28 cellular contexts compared by ENCODE assay signal in genomic region chr3:170085396-170085795, GRCh38.
"Had no signal": no experiment of that assay in that cellular context is flagged by ENCODE, and none has a peak within 500 bp of the region (broad histone marks: within the 10 kb centered on the region; RNA-seq: fewer than 3 reads in every experiment).

No MANE protein-coding gene starts in this region.

- H3K9me3 ChIP-seq: breast epithelium, colonic mucosa, SJCRH30 had no signal

- H3K27me3 ChIP-seq: breast epithelium, colonic mucosa, SJCRH30 had no signal

- ATAC-seq: Panc1, SK-N-SH treated with all-trans-retinoic acid at 6 μM for 48 hours had no signal

- H3K36me3 ChIP-seq: breast epithelium, colonic mucosa had no signal

- H3K4me3 Mint-ChIP-seq: activated CD4-positive, alpha-beta memory T cell treated with anti-CD3 and anti-CD28 coated beads for 36 hours; activated CD4-positive, alpha-beta T cell treated with anti-CD3 and anti-CD28 coated beads, Interleukin-2, amount 10 ng/mL, durations not matched to agents 24 days and 14 days; activated naive CD8-positive, alpha-beta T cell treated with anti-CD3 and anti-CD28 coated beads, Interleukin-2, amount 10 ng/mL, durations not matched to agents 7 days and 5 days; activated T-helper 1 cell treated with anti-CD3 and anti-CD28 coated beads, Interleukin-12 subunit alpha, Interleukin-12 subunit beta, Interleukin-2, Interleukin-4 antibody, amounts not matched to agents 30 ng/mL and 10 ng/mL and 1 ng/mL, durations not matched to agents 14 hours and 24 hours and 36 hours; T-helper 1 cell treated with Interleukin-12 subunit alpha and Interleukin-12 subunit beta and Interleukin-4 antibody, amounts not matched to agents 30 μg/mL and 1 μg/mL, for 36 hours had no signal

- H3K4me3 ChIP-seq: breast epithelium, colonic mucosa, SJCRH30 had no signal

- H3K27ac Mint-ChIP-seq: activated CD4-positive, alpha-beta memory T cell treated with anti-CD3 and anti-CD28 coated beads for 36 hours; activated CD4-positive, alpha-beta T cell treated with anti-CD3 and anti-CD28 coated beads, Interleukin-2, amount 10 ng/mL, durations not matched to agents 24 days and 14 days; activated naive CD8-positive, alpha-beta T cell treated with anti-CD3 and anti-CD28 coated beads, Interleukin-2, amount 10 ng/mL, durations not matched to agents 7 days and 5 days; activated T-helper 1 cell treated with anti-CD3 and anti-CD28 coated beads, Interleukin-12 subunit alpha, Interleukin-12 subunit beta, Interleukin-2, Interleukin-4 antibody, amounts not matched to agents 30 ng/mL and 10 ng/mL and 1 ng/mL, durations not matched to agents 14 hours and 24 hours and 36 hours; T-helper 1 cell treated with Interleukin-12 subunit alpha and Interleukin-12 subunit beta and Interleukin-4 antibody, amounts not matched to agents 30 μg/mL and 1 μg/mL, for 36 hours had no signal

- H3K27me3 Mint-ChIP-seq: activated CD4-positive, alpha-beta memory T cell treated with anti-CD3 and anti-CD28 coated beads for 36 hours; activated CD4-positive, alpha-beta T cell treated with anti-CD3 and anti-CD28 coated beads, Interleukin-2, amount 10 ng/mL, durations not matched to agents 24 days and 14 days; activated naive CD8-positive, alpha-beta T cell treated with anti-CD3 and anti-CD28 coated beads, Interleukin-2, amount 10 ng/mL, durations not matched to agents 7 days and 5 days had no signal

- H3K27ac ChIP-seq: breast epithelium, colonic mucosa, RWPE1, SJCRH30 had no signal

- H3K9me3 Mint-ChIP-seq: activated CD4-positive, alpha-beta memory T cell treated with anti-CD3 and anti-CD28 coated beads for 36 hours; activated CD4-positive, alpha-beta T cell treated with anti-CD3 and anti-CD28 coated beads, Interleukin-2, amount 10 ng/mL, durations not matched to agents 24 days and 14 days; activated naive CD8-positive, alpha-beta T cell treated with anti-CD3 and anti-CD28 coated beads, Interleukin-2, amount 10 ng/mL, durations not matched to agents 7 days and 5 days; activated T-helper 1 cell treated with anti-CD3 and anti-CD28 coated beads, Interleukin-12 subunit alpha, Interleukin-12 subunit beta, Interleukin-2, Interleukin-4 antibody, amounts not matched to agents 30 ng/mL and 10 ng/mL and 1 ng/mL, durations not matched to agents 14 hours and 24 hours and 36 hours; T-helper 1 cell treated with Interleukin-12 subunit alpha and Interleukin-12 subunit beta and Interleukin-4 antibody, amounts not matched to agents 30 μg/mL and 1 μg/mL, for 36 hours had no signal

- DNase-seq: activated CD4-positive, alpha-beta memory T cell treated with anti-CD3 and anti-CD28 coated beads for 36 hours; activated CD4-positive, alpha-beta T cell treated with anti-CD3 and anti-CD28 coated beads, Interleukin-2, amount 10 ng/mL, durations not matched to agents 24 days and 14 days; activated CD4-positive, CD25-positive, alpha-beta regulatory T cell treated with anti-CD3 and anti-CD28 coated beads, Interleukin-2, amount 50 U/mL, for 72 hours; activated CD8-positive, alpha-beta memory T cell treated with anti-CD3 and anti-CD28 coated beads for 24 hours; activated effector memory CD4-positive, alpha-beta T cell treated with Interleukin-2 at 50 U/mL for 16 hours; activated naive CD4-positive, alpha-beta T cell; activated naive CD8-positive, alpha-beta T cell treated with anti-CD3 and anti-CD28 coated beads, Interleukin-2, amount 10 ng/mL, durations not matched to agents 7 days and 5 days; aorta; caudate nucleus; colonic mucosa; MM.1S; NCI-H1105; NCI-H1436; NCI-H1694 treated with DMSO at 0.1 percent for 48 hours; NCI-H2029 treated with DMSO at 0.1 percent for 48 hours; NCI-H510A treated with DMSO at 0.1 percent for 48 hours; NCI-H69; NK-92 treated with Interleukin-12 subunit alpha and Interleukin-12 subunit beta, amount 100 ng/mL, for 24 hours; OCI-M1; Right ventricle myocardium superior; SJCRH30; SW 1271 had no signal

- H3K4me1 ChIP-seq: breast epithelium, colonic mucosa, SJCRH30 had no signal
